In genomic region chr15:45166792-45167630, GRCh38 we compare ENCODE assay signal across 1 cellular context.
TF ChIP-seq lines count a peak whose summit lies in the region.

No MANE protein-coding gene starts in this region.

TF ChIP-seq in HepG2, 621 proteins besides CTCF, POLR2A, EP300 and RAD21 (continued from another document and continues in another):
- TF ChIP-seq CERS6 (CRISPR knock-in tag; IDR thresholded peaks at IDR 0.05): no peak
- no peak for TF ChIP-seq HOXA9 (CRISPR knock-in tag; IDR thresholded peaks at IDR 0.05; ENCODE audit: borderline replicate concordance)
- TF ChIP-seq E2F1 (CRISPR knock-in tag; IDR thresholded peaks at IDR 0.05): no peak; the same call in 1 of the 2 replicates
- no peak for TF ChIP-seq GZF1 (CRISPR knock-in tag; IDR thresholded peaks at IDR 0.05)
- no peak for TF ChIP-seq ZNF225 (CRISPR knock-in tag; IDR thresholded peaks at IDR 0.05)
- TF ChIP-seq ZNF251 (CRISPR knock-in tag; IDR thresholded peaks at IDR 0.05): no peak
- TF ChIP-seq ZNF709 (CRISPR knock-in tag; IDR thresholded peaks at IDR 0.05): no peak
- TF ChIP-seq CBFB (CRISPR knock-in tag; IDR thresholded peaks at IDR 0.05): no peak
- no peak for TF ChIP-seq ZNF883 (CRISPR knock-in tag; IDR thresholded peaks at IDR 0.05; ENCODE audit: not compliant biosample characterization)
- no peak for TF ChIP-seq PREB (CRISPR knock-in tag; IDR thresholded peaks at IDR 0.05)
- no peak for TF ChIP-seq SNRNP70 (IDR thresholded peaks at IDR 0.05; ENCODE audit: low read depth, low read length)
- TF ChIP-seq FOXP1 (IDR thresholded peaks at IDR 0.05): no peak
- no peak for TF ChIP-seq FOXP1 (CRISPR knock-in tag; IDR thresholded peaks at IDR 0.05)
- TF ChIP-seq MXD1 (CRISPR knock-in tag; IDR thresholded peaks at IDR 0.05): peak; percentile 60; the same call in 1 of the 2 replicates
- TF ChIP-seq KLF11 (CRISPR knock-in tag; IDR thresholded peaks at IDR 0.05): no peak
- no peak for TF ChIP-seq SMC3 (IDR thresholded peaks at IDR 0.05; ENCODE audit: low read length)
- no peak for TF ChIP-seq KDM5A (IDR thresholded peaks at IDR 0.05; ENCODE audit: borderline replicate concordance, low read length)
- TF ChIP-seq PHF5A (CRISPR knock-in tag; IDR thresholded peaks at IDR 0.05; ENCODE audit: low read depth, unreplicated experiment): no peak
- TF ChIP-seq ZNF484 (CRISPR knock-in tag; IDR thresholded peaks at IDR 0.05; ENCODE audit: borderline replicate concordance, low read depth): no peak
- no peak for TF ChIP-seq CEBPG (CRISPR knock-in tag; IDR thresholded peaks at IDR 0.05)
- TF ChIP-seq ZNF232 (CRISPR knock-in tag; IDR thresholded peaks at IDR 0.05; ENCODE audit: borderline replicate concordance): no peak
- peak; percentile 45; the same call in 1 of the 2 replicates for TF ChIP-seq ZNF773 (CRISPR knock-in tag; IDR thresholded peaks at IDR 0.05; ENCODE audit: borderline replicate concordance)
- no peak for TF ChIP-seq ZBTB4 (CRISPR knock-in tag; IDR thresholded peaks at IDR 0.05; ENCODE audit: borderline replicate concordance)
- no peak for TF ChIP-seq PPARG (CRISPR knock-in tag; conservative IDR thresholded peaks at IDR 0.05)
- peak; percentile 37; the same call in 1 of the 2 replicates for TF ChIP-seq MEIS2 (CRISPR knock-in tag; IDR thresholded peaks at IDR 0.05)
- no peak for TF ChIP-seq ZNF782 (CRISPR knock-in tag; IDR thresholded peaks at IDR 0.05; ENCODE audit: borderline replicate concordance)
- no peak for TF ChIP-seq GLI4 (CRISPR knock-in tag; IDR thresholded peaks at IDR 0.05; ENCODE audit: borderline replicate concordance)
- TF ChIP-seq ZNF235 (CRISPR knock-in tag; IDR thresholded peaks at IDR 0.05; ENCODE audit: borderline replicate concordance): no peak; the same call in 1 of the 2 replicates
- TF ChIP-seq MYC (CRISPR knock-in tag; IDR thresholded peaks at IDR 0.05; ENCODE audit: borderline replicate concordance): no peak; the same call in 1 of the 2 replicates
- TF ChIP-seq YY1 (IDR thresholded peaks at IDR 0.05; ENCODE audit: insufficient read depth, insufficient replicate concordance, low read depth, low read length): peak; percentile 74
- TF ChIP-seq ZSCAN30 (CRISPR knock-in tag; IDR thresholded peaks at IDR 0.05): no peak
- TF ChIP-seq ZNF687 (CRISPR knock-in tag; IDR thresholded peaks at IDR 0.05): peak; percentile 72
- TF ChIP-seq CBX2 (IDR thresholded peaks at IDR 0.05; ENCODE audit: low read depth, low read length): no peak
- TF ChIP-seq CBX2 (CRISPR knock-in tag; IDR thresholded peaks at IDR 0.05; ENCODE audit: low read depth): no peak
- TF ChIP-seq, protein P1, sequence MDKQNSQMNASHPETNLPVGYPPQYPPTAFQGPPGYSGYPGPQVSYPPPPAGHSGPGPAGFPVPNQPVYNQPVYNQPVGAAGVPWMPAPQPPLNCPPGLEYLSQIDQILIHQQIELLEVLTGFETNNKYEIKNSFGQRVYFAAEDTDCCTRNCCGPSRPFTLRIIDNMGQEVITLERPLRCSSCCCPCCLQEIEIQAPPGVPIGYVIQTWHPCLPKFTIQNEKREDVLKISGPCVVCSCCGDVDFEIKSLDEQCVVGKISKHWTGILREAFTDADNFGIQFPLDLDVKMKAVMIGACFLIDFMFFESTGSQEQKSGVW (CRISPR knock-in tag; IDR thresholded peaks at IDR 0.05; ENCODE audit: borderline replicate concordance): no peak
- no peak for TF ChIP-seq ZNF564 (CRISPR knock-in tag; IDR thresholded peaks at IDR 0.05)
- TF ChIP-seq ZNF563 (CRISPR knock-in tag; IDR thresholded peaks at IDR 0.05): peak; percentile 70; the same call in 1 of the 2 replicates
- TF ChIP-seq ZGPAT (CRISPR knock-in tag; IDR thresholded peaks at IDR 0.05): peak; percentile 3; the same call in 1 of the 2 replicates
- TF ChIP-seq ESRRA (CRISPR knock-in tag; IDR thresholded peaks at IDR 0.05; ENCODE audit: low read depth): no peak
- TF ChIP-seq ZNF296 (CRISPR knock-in tag; conservative IDR thresholded peaks at IDR 0.05): no peak
- TF ChIP-seq ZKSCAN1 (IDR thresholded peaks at IDR 0.05; ENCODE audit: low read length): no peak
- no peak for TF ChIP-seq SRSF1 (optimal IDR thresholded peaks at IDR 0.05; ENCODE audit: low read depth, low read length)
- no peak for TF ChIP-seq SIN3A (IDR thresholded peaks at IDR 0.05; ENCODE audit: borderline replicate concordance, low read depth, low read length)
- no peak for TF ChIP-seq ZNF121 (CRISPR knock-in tag; IDR thresholded peaks at IDR 0.05)
- no peak for TF ChIP-seq REXO4 (CRISPR knock-in tag; IDR thresholded peaks at IDR 0.05; ENCODE audit: borderline replicate concordance)
- TF ChIP-seq ZNF33B (CRISPR knock-in tag; IDR thresholded peaks at IDR 0.05): no peak
- TF ChIP-seq ZNF180 (CRISPR knock-in tag; IDR thresholded peaks at IDR 0.05; ENCODE audit: borderline replicate concordance, low read depth): no peak
- 0 out of 2 replicates have a peak, but pooled peaks have one; percentile 31 for TF ChIP-seq ZNF784 (CRISPR knock-in tag; IDR thresholded peaks at IDR 0.05; ENCODE audit: borderline replicate concordance)
- TF ChIP-seq ERF (CRISPR knock-in tag; IDR thresholded peaks at IDR 0.05): no peak
- no peak for TF ChIP-seq PRDM15 (CRISPR knock-in tag; IDR thresholded peaks at IDR 0.05)
